In the genomic region with DNA sequence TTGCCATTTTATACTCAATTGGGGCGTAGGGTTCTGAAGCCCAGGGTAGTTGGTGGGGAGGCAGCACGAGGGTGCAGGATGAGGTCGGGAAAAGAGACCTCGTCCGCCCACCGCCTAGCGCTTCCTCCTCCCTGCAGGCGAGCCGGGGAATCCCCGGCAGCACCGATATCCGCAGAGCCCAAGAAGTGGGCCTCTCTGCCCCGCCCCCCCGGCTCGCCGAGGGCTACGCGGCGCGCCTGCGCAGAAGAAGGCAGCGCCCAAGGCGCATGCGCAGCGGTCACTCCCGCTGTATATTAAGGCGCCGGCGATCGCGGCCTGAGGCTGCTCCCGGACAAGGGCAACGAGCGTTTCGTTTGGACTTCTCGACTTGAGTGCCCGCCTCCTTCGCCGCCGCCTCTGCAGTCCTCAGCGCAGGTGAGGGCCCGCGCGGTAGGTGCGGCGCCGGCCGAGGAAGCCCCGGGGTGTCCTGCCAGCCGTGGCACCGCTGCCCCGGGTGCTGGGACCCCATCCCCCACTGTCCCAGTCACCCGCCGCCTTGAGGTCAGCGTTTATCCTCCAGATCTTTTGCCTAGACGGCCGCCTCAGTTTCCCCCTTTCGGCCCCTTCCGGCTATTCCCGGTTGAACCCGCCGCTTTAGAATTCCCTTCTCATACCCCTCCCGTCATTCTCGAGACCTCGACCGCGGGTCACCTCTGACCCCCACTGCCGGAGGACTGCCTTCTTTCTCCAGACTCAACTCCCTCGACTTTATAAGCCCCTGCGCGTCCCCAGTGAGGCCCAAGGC, we compare ENCODE assay signal across 8 cellular contexts. TPM values are rescaled to one million over a fixed set of nuclear protein-coding genes. Genes with fewer than 3 reads are reported as not detected.
DNase-seq lines count a peak whose midpoint lies in the region; ATAC-seq, FAIRE-seq and TF ChIP-seq lines count a peak whose summit lies in the region.

TSS of gene ALAS1 (plus strand) at position 319 of the 784 bp plus-strand sequence. CDS start 1,082 bp downstream, outside the sequence.

- H3K27me3 ChIP-seq in right atrium auricular region, result no peaks in the 10 kb centered on the region

- H3K36me3 ChIP-seq in right atrium auricular region, result peaks cover 20% of the 10 kb centered on the region

- peak; percentile 98 for TF ChIP-seq POLR2A in GM15510 (IDR thresholded peaks at IDR 0.05; ENCODE audit: borderline replicate concordance, extremely low read depth, insufficient read length)

- peak within 1 kb of the TSS; percentile 88 to 99 for H3K4me3 ChIP-seq in right atrium auricular region

- peaks cover 5% of the 10 kb centered on the region for H3K36me3 Mint-ChIP-seq in T-helper 17 cell (ENCODE audit: low read depth)

- peak within 1 kb of the TSS; percentile 87 to 93 for H3K27ac ChIP-seq in right atrium auricular region

- H3K4me1 ChIP-seq in right atrium auricular region, result peaks cover 0 to 65% of the 10 kb centered on the region in 2 donors

- H3K4me1 Mint-ChIP-seq in T-helper 17 cell, result peaks cover 37% of the 10 kb centered on the region

- peak; percentile 79 for FAIRE-seq in urothelium cell line (lab: Jason Lieb, UNC)

- H3K27me3 Mint-ChIP-seq in T-helper 17 cell, result no peaks in the 10 kb centered on the region

- TF ChIP-seq CTCF in right atrium auricular region (IDR thresholded peaks at IDR 0.05), result peak in 1 of 2 donors; percentile 29

- H3K9me3 ChIP-seq in T-helper 17 cell (ENCODE audit: control insufficient read depth, low read length, poor library complexity, severe bottlenecking), result no peaks in the 10 kb centered on the region
- H3K9me3 ChIP-seq in right atrium auricular region, result no peaks in the 10 kb centered on the region

- peak; percentile 74 for ATAC-seq in HG02852 (IDR thresholded peaks at IDR 0.05; ENCODE audit: unreplicated experiment)
- ATAC-seq in T-helper 17 cell, result peak; percentile 98

- H3K4me3 Mint-ChIP-seq in T-helper 17 cell, result peak within 1 kb of the TSS; percentile 98

- DNase-seq in NCI-H146 (lab: John Stamatoyannopoulos, UW) (peak; percentile 86), T-helper 17 cell (peak; percentile 94 to 98 (median 96)), amygdala (lab: John Stamatoyannopoulos, UW) (peak in 55 of 56 donors; percentile 29 to 93 (median 79)), right atrium auricular region (ENCODE audit: low spot score) (peak; percentile 94), pulmonary artery endothelial cell (ENCODE audit: low read depth, low spot score) (no peak), urothelium cell line (ENCODE audit: low spot score) (peak; percentile 99)

- H3K27ac Mint-ChIP-seq in T-helper 17 cell, result peak within 1 kb of the TSS; percentile 98

RNA-seq across cellular contexts. Expression of gene ALAS1, which starts in this region (rescaled TPM):
- 10 to 100 TPM; 14.4 to 15.6 TPM for total RNA-seq in T-helper 17 cell
- total RNA-seq in right atrium auricular region, result 100 to 1,000 TPM in 1 of 2 donors, 10 to 100 TPM in 1; 69.7 to 103 TPM
- total RNA-seq in pulmonary artery endothelial cell, result 44.6 and 58.4 TPM in 2 replicates
